Comparison of ENCODE assay signal across 8 cellular contexts in the genomic region with DNA sequence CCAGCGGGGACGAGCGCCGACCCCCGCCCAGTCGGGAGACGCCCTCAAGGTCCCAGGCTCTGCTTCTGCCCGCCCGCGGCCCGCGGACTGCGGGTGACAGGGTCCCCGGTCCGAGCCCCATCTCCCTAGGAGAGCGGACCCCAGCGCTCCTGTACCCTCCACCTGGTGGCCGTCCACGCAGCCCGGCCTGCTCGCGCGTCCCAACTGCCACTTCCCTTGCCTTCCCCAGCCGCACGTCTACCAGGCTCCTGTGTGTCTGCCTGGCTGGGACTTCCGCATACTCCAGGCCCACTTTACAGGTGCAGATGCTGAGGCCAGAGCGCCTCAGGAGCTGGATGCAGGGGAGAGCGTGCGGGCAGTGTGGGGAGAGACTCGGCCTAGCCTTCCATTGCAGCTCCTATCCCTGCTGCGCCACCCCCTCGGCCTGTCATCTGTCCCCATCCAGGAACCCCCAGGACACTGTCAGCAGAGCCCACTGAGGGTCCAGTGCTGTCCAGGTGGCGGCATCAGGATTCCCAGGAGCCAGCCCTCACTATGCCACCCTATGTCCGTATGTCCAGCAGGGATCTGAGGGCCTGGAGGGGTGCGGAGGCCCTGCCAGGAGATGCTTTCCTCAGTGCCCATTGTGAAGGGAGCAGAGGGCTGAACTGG. TPM values are rescaled to one million over a fixed set of nuclear protein-coding genes. Genes with fewer than 3 reads are reported as not detected.
DNase-seq lines count a peak whose midpoint lies in the region; ATAC-seq, FAIRE-seq and TF ChIP-seq lines count a peak whose summit lies in the region.

No MANE protein-coding gene starts in this region.

- CTCF ChIA-PET in A549 (lab: Yijun Ruan, JAX), result interaction anchor here (0.9 to 6.8 kb wide), 10 partner anchors 11 to 177 kb away, joined by 3 to 154 read pairs (median 3); no protein-coding TSS in a partner anchor

- WGBS in A549 (ENCODE audit: missing lambda C conversion rate), result 78% methylated on average over 10 of the region's 35 CpGs
- 23 to 94% (median 38%) methylated on average over 8 to 35 of the region's 35 CpGs for WGBS in adrenal gland, 4 donors

- H3K4me1 ChIP-seq in A549 (no peaks in the 10 kb centered on the region), adrenal gland (replicated peaks in 1 of 2) (peaks cover 4% of the 10 kb centered on the region in 2 donors), subcutaneous abdominal adipose tissue (ENCODE audit: control insufficient read depth in 5 of 5, insufficient read depth in 5 of 5, low read length in 5 of 5) (peaks cover 0 to 14% (median 10%) of the 10 kb centered on the region in 5 donors)

- intact Hi-C loops in adrenal gland (cut with DNase I), result loop anchor here (2.0 to 10.0 kb wide), 2 partner anchors 79 to 193 kb away; no protein-coding TSS in a partner anchor

- peak overlapping the region in 4 of 5 donors; percentile 35 to 69 (median 54) for H3K9ac ChIP-seq in subcutaneous abdominal adipose tissue (ENCODE audit: low read length in 5 of 5)

- peak overlapping the region; percentile 99 for H3K4me2 ChIP-seq in A549

- H3K4me3 ChIP-seq in A549, result peak overlapping the region; percentile 95
- peak overlapping the region; percentile 46 for H3K4me3 ChIP-seq in HFF-Myc (replicated peaks; ENCODE audit: low read depth, low read length)
- H3K4me3 ChIP-seq in adrenal gland, result peak overlapping the region in 3 of 4 donors; percentile 25 to 88 (median 65)
- peak overlapping the region in 4 of 5 donors; percentile 63 to 73 (median 67) for H3K4me3 ChIP-seq in subcutaneous abdominal adipose tissue (ENCODE audit: low read depth in 1 of 5, low read length in 5 of 5)

- H3K27me3 ChIP-seq in adrenal gland, result no peaks in the 10 kb centered on the region
- H3K27me3 ChIP-seq in subcutaneous abdominal adipose tissue (ENCODE audit: control insufficient read depth in 5 of 5, insufficient read depth in 4 of 5, low read length in 5 of 5), result no peaks in the 10 kb centered on the region

- no peak for TF ChIP-seq RAD21 in A549 (conservative IDR thresholded peaks at IDR 0.05 in 1 of 2, IDR thresholded peaks at IDR 0.05 in 1 of 2)

- POLR2A ChIA-PET in A549 (lab: Yijun Ruan, JAX), result no interaction called here

- no peak for TF ChIP-seq EP300 in A549 (IDR thresholded peaks at IDR 0.05)

- TF ChIP-seq POLR2A in A549 (IDR thresholded peaks at IDR 0.05; ENCODE audit: low read length), result no peak
- TF ChIP-seq POLR2A in adrenal gland (IDR thresholded peaks at IDR 0.05), result no peak

- FAIRE-seq in A549 (lab: Jason Lieb, UNC), result no peak

- H3K9me3 ChIP-seq in A549 (no peaks in the 10 kb centered on the region), adrenal gland (replicated peaks in 1 of 3) (no peaks in the 10 kb centered on the region), subcutaneous abdominal adipose tissue (ENCODE audit: control insufficient read depth in 5 of 5, low read length in 5 of 5) (peaks cover 0 to 4% (median 0%) of the 10 kb centered on the region in 5 donors)

- no peaks in the 10 kb centered on the region for H3K36me3 ChIP-seq in adrenal gland (replicated peaks in 1 of 2)
- H3K36me3 ChIP-seq in subcutaneous abdominal adipose tissue (ENCODE audit: control insufficient read depth in 5 of 5, insufficient read depth in 5 of 5, low read length in 5 of 5), result no peaks in the 10 kb centered on the region

- peak; percentile 5 to 11; a peak in 1 of 6 replicates for ATAC-seq in A549
- no peak for ATAC-seq in GM19023 (IDR thresholded peaks at IDR 0.05; ENCODE audit: unreplicated experiment)
- no peak for ATAC-seq in GM18868 (IDR thresholded peaks at IDR 0.05; ENCODE audit: unreplicated experiment)

- TF ChIP-seq CTCF in A549 (IDR thresholded peaks at IDR 0.05), result no peak
- TF ChIP-seq CTCF in HFF-Myc (IDR thresholded peaks at IDR 0.05; ENCODE audit: low read depth, low read length, missing control alignments), result no peak
- peak in 1 of 6 experiments; percentile 11 for TF ChIP-seq CTCF in adrenal gland (IDR thresholded peaks at IDR 0.05)

- no peak for DNase-seq in A549 (ENCODE audit: low read depth in 1 of 2, low spot score in 1 of 2)
- DNase-seq in HFF-Myc (ENCODE audit: extremely low read depth, low read depth), result no peak
- peak in 1 of 7 donors; percentile 34 for DNase-seq in adrenal gland
- peak; percentile 76 for DNase-seq in islet precursor cell
- no peak for DNase-seq in activated effector memory CD4-positive, alpha-beta T cell treated with Interleukin-2 at 50 U/mL for 16 hours

- H3K27ac ChIP-seq in A549 (peak overlapping the region; percentile 91 to 97), adrenal gland (peak overlapping the region in 2 of 5 donors; percentile 40 to 83), subcutaneous abdominal adipose tissue (ENCODE audit: low read depth, low read length) (no peak overlapping the region)

TF ChIP-seq in A549, 52 proteins besides CTCF, POLR2A, EP300 and RAD21:
- TF ChIP-seq FOXS1 (CRISPR knock-in tag; IDR thresholded peaks at IDR 0.05) (no peak), PHF8 (IDR thresholded peaks at IDR 0.05; ENCODE audit: borderline replicate concordance, low read depth) (peak; percentile 16; the same call in 1 of the 2 replicates)
TF ChIP-seq in A549: peak in this region for 1.

RNA-seq across cellular contexts. Expression of gene ANKRD9, which starts 8.0 kb away (rescaled TPM):
- 6.3 and 7.5 TPM in 2 replicates for polyA plus RNA-seq in A549 (2011; rRNA removed)
- 25.6 and 37.7 TPM in 2 replicates for polyA plus RNA-seq in A549 (2012; cell fraction: cytosol; rRNA removed)
- 56.7 and 92.9 TPM in 2 replicates for polyA plus RNA-seq in A549 (2012; cell fraction: nucleus; rRNA removed)
- 8.7 to 12.4 TPM (median 11.8 TPM) in 3 replicates for polyA plus RNA-seq in A549 (2017; fragmentation: RNase III; extraction: RNeasy Plus Mini Kit Qiagen cat#74134 plus additional on column Dnase treatment)
- polyA minus RNA-seq in A549 (2011; rRNA and poly(A)+ RNA removed), result 5.0 and 6.9 TPM in 2 replicates
- 100 to 1,000 TPM in 1 of 8 donors, 10 to 100 TPM in 7; 21.4 to 105 (median 50.8) TPM for total RNA-seq in adrenal gland
- 10 to 100 TPM in 2 of 3 donors, 1 to 10 TPM in 1; 2.6 to 35.2 (median 19.5) TPM for polyA plus RNA-seq in adrenal gland

Comparison
In these comparisons a context has a peak if more than half of its experiments do, and no peak if none do; other contexts are left out.
1. ATAC-seq: peak in A549 (2 of 2); none in GM19023 (single experiment) and GM18868 (single experiment).
2. Peak in every context shown above with its lines, with median percentiles within 50 percentile points of each other: H3K4me3 ChIP-seq.